In genomic region chr5:32504923-32505596, GRCh38 we compare ENCODE assay signal across 8 cellular contexts.
DNase-seq lines count a peak whose midpoint lies in the region; ATAC-seq and TF ChIP-seq lines count a peak whose summit lies in the region.

No MANE protein-coding gene starts in this region.

- H3K4me1 ChIP-seq in ascending aorta = peaks cover 3 to 25% of the 10 kb centered on the region in 2 donors

- intact Hi-C loops in ascending aorta (cut with DNase I) = loop anchor here (5.0 kb wide), 1 partner anchor 82 kb away; the partner anchor contains the start of gene SUB1

- no peaks in the 10 kb centered on the region for H3K36me3 ChIP-seq in ascending aorta

- H3K27me3 ChIP-seq in ascending aorta = no peaks in the 10 kb centered on the region

- peak overlapping the region in 1 of 2 donors; percentile 7 for H3K4me3 Mint-ChIP-seq in stimulated activated naive B cell treated with anti-CD40 and anti-IgM and Interleukin-4, amounts not matched to agents 10 μg/mL and 1 μg/mL and 100 μg/mL, for 72 hours

- no peak for TF ChIP-seq CTCF in ascending aorta (IDR thresholded peaks at IDR 0.05)

- no peaks in the 10 kb centered on the region for H3K9me3 ChIP-seq in ascending aorta

- peaks cover 17 to 26% of the 10 kb centered on the region in 2 donors for H3K4me1 Mint-ChIP-seq in stimulated activated naive B cell treated with anti-CD40 and anti-IgM and Interleukin-4, amounts not matched to agents 10 μg/mL and 1 μg/mL and 100 μg/mL, for 72 hours

- peak; percentile 66 to 83 for ATAC-seq in stimulated activated naive B cell treated with anti-CD40 and anti-IgM and Interleukin-4, amounts not matched to agents 10 μg/mL and 1 μg/mL and 100 μg/mL, for 72 hours (replicated peaks)
- no peak for ATAC-seq in HG02885 (IDR thresholded peaks at IDR 0.05; ENCODE audit: poor library complexity, unreplicated experiment)

- no peaks in the 10 kb centered on the region for H3K9me3 Mint-ChIP-seq in stimulated activated naive B cell treated with anti-CD40 and anti-IgM and Interleukin-4, amounts not matched to agents 10 μg/mL and 1 μg/mL and 100 μg/mL, for 72 hours

- H3K27ac Mint-ChIP-seq in stimulated activated naive B cell treated with anti-CD40 and anti-IgM and Interleukin-4, amounts not matched to agents 10 μg/mL and 1 μg/mL and 100 μg/mL, for 72 hours = peak overlapping the region; percentile 82

- H3K27me3 Mint-ChIP-seq in stimulated activated naive B cell treated with anti-CD40 and anti-IgM and Interleukin-4, amounts not matched to agents 10 μg/mL and 1 μg/mL and 100 μg/mL, for 72 hours = peaks cover 48 to 52% of the 10 kb centered on the region in 2 donors

- peak overlapping the region in 1 of 2 donors; percentile 33 for H3K4me3 ChIP-seq in ascending aorta

- peak overlapping the region; percentile 52 to 80 for H3K27ac ChIP-seq in ascending aorta

- DNase-seq in GF-D8 (lab: John Stamatoyannopoulos, UW) = peak; percentile 68
- peak; percentile 61 for DNase-seq in NCI-H2029 (lab: John Stamatoyannopoulos, UW)
- peak in 1 of 2 donors; percentile 75 for DNase-seq in ascending aorta (ENCODE audit: low spot score in 2 of 2)
- DNase-seq in hippocampal formation (lab: John Stamatoyannopoulos, UW) = peak; percentile 33 to 61
- DNase-seq in stimulated activated naive B cell treated with anti-CD40 and anti-IgM and Interleukin-4, amounts not matched to agents 10 μg/mL and 1 μg/mL and 100 μg/mL, for 72 hours = no peak
- DNase-seq in activated CD4-positive, alpha-beta T cell treated with anti-CD3 and anti-CD28 coated beads for 1 hour = no peak
- DNase-seq in HuH-7 (ENCODE audit: low spot score) = no peak

- no peaks in the 10 kb centered on the region for H3K36me3 Mint-ChIP-seq in stimulated activated naive B cell treated with anti-CD40 and anti-IgM and Interleukin-4, amounts not matched to agents 10 μg/mL and 1 μg/mL and 100 μg/mL, for 72 hours

Comparison
In these comparisons a context has a peak if more than half of its experiments do, and no peak if none do; other contexts are left out.
1. DNase-seq: peak in GF-D8 (single experiment), NCI-H2029 (single experiment) and hippocampal formation (2 of 2); none in stimulated activated naive B cell treated with anti-CD40 and anti-IgM and Interleukin-4, amounts not matched to agents 10 μg/mL and 1 μg/mL and 100 μg/mL, for 72 hours (single experiment), activated CD4-positive, alpha-beta T cell treated with anti-CD3 and anti-CD28 coated beads for 1 hour (single experiment) and HuH-7 (single experiment).